In the genomic region with DNA sequence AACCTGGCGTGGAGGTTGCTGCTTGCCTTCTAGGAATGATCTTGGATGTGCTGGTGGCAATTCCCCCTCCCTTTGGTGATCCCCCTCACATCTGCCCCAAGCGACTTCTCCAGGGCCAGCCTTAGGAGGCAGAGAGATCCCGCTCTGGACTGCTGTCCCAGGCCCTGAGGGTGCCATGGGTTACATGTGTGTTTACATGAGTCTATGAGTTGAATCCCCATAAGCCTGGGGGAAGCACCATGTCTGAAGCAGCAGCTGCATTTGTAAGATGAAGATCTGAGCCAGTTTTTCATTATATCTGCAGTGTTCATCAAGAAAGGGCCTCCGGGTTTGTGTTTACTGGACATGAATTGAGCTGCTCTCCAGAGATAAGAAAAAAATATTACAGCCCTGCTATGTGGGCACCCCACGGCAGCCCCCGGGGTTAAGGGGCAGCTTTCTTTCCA, we compare ENCODE assay signal across 19 cellular contexts. TPM values are rescaled to one million over a fixed set of nuclear protein-coding genes. Genes with fewer than 3 reads are reported as not detected.
DNase-seq lines count a peak whose midpoint lies in the region; ATAC-seq and TF ChIP-seq lines count a peak whose summit lies in the region.
"Had no signal": no experiment of that assay in that cellular context is flagged by ENCODE, and none has a peak within 500 bp of the region (broad histone marks: within the 10 kb centered on the region; RNA-seq: fewer than 3 reads in every experiment).

No MANE protein-coding gene starts in this region.

- peaks cover 19 to 75% (median 41%) of the 10 kb centered on the region in 4 donors for H3K4me1 Mint-ChIP-seq in CD4-positive, CD25-positive, alpha-beta regulatory T cell
- H3K4me1 Mint-ChIP-seq in activated T-helper 1 cell treated with anti-CD3 and anti-CD28 coated beads, Interleukin-12 subunit alpha, Interleukin-12 subunit beta, Interleukin-2, Interleukin-4 antibody, amounts not matched to agents 30 ng/mL and 10 ng/mL and 1 ng/mL, durations not matched to agents 14 hours and 24 hours and 36 hours (ENCODE audit: low read depth) = peaks cover 83% of the 10 kb centered on the region
- peaks cover 9% of the 10 kb centered on the region for H3K4me1 Mint-ChIP-seq in progenitor cell of endocrine pancreas (ENCODE audit: low read depth)

- peak in 1 of 3 donors; percentile 52 for DNase-seq in CD4-positive, CD25-positive, alpha-beta regulatory T cell
- no peak for DNase-seq in activated T-helper 1 cell treated with anti-CD3 and anti-CD28 coated beads, Interleukin-12 subunit alpha, Interleukin-12 subunit beta, Interleukin-2, Interleukin-4 antibody, amounts not matched to agents 30 ng/mL and 10 ng/mL and 1 ng/mL, durations not matched to agents 14 hours and 24 hours and 36 hours (ENCODE audit: low spot score)
- DNase-seq in cerebellar cortex (ENCODE audit: low spot score) = no peak
- DNase-seq in smooth muscle cell (lab: John Stamatoyannopoulos, UW; ENCODE audit: unreplicated experiment) = no peak
- no peak for DNase-seq in progenitor cell of endocrine pancreas (ENCODE audit: low spot score, unreplicated experiment)
- DNase-seq: activated B cell treated with CpG ODN at 0.5 μM for 24 hours; amygdala; central memory CD4-positive, alpha-beta T cell; DMS 273 treated with DMSO at 0.1 percent for 48 hours; Kasumi-1; left ventricle myocardium superior; NCI-H1105; NCI-H524 treated with DMSO at 0.1 percent for 48 hours; pancreas; Right ventricle myocardium superior had no signal

- WGBS in smooth muscle cell (ENCODE audit: low lambda C conversion rate) = 88% methylated on average over 6 of the region's 6 CpGs

- H2AFZ ChIP-seq in smooth muscle cell (ENCODE audit: low read depth) = no peak overlapping the region

- H3K9ac ChIP-seq in BLaER1 (peak overlapping the region; percentile 65; the same call in 1 of the 2 replicates), smooth muscle cell (ENCODE audit: low read depth) (no peak overlapping the region)

- H3K27me3 Mint-ChIP-seq in CD4-positive, CD25-positive, alpha-beta regulatory T cell = peaks cover 11% of the 10 kb centered on the region
- H3K27me3 Mint-ChIP-seq in activated T-helper 1 cell treated with anti-CD3 and anti-CD28 coated beads, Interleukin-12 subunit alpha, Interleukin-12 subunit beta, Interleukin-2, Interleukin-4 antibody, amounts not matched to agents 30 ng/mL and 10 ng/mL and 1 ng/mL, durations not matched to agents 14 hours and 24 hours and 36 hours (ENCODE audit: insufficient read depth) = no peaks in the 10 kb centered on the region
- peaks cover 23% of the 10 kb centered on the region for H3K27me3 Mint-ChIP-seq in progenitor cell of endocrine pancreas

- H3K4me1 ChIP-seq in BLaER1 (peaks cover 59% of the 10 kb centered on the region), smooth muscle cell (ENCODE audit: low read depth) (no peaks in the 10 kb centered on the region)
- H3K4me1 ChIP-seq in CD4-positive, CD25-positive, alpha-beta regulatory T cell (ENCODE audit: control insufficient read depth, insufficient read depth, low read length, poor library complexity, severe bottlenecking) = peaks cover 46% of the 10 kb centered on the region

- H3K79me2 ChIP-seq in smooth muscle cell (ENCODE audit: low read depth) = no peaks in the 10 kb centered on the region

- peak overlapping the region; percentile 88 for H3K27ac ChIP-seq in BLaER1
- H3K27ac ChIP-seq in CD4-positive, CD25-positive, alpha-beta regulatory T cell (ENCODE audit: insufficient read depth, low read length, poor library complexity, severe bottlenecking) = peak overlapping the region; percentile 71
- peak overlapping the region; percentile 78 for H3K27ac ChIP-seq in layer of hippocampus (ENCODE audit: low read depth, low read length)
- no peak overlapping the region for H3K27ac ChIP-seq in smooth muscle cell (ENCODE audit: low read depth)
- H3K27ac ChIP-seq: pancreas had no signal

- H3K4me3 Mint-ChIP-seq in CD4-positive, CD25-positive, alpha-beta regulatory T cell = peak overlapping the region; percentile 88 to 94 (median 90)
- peak overlapping the region; percentile 90 for H3K4me3 Mint-ChIP-seq in activated T-helper 1 cell treated with anti-CD3 and anti-CD28 coated beads, Interleukin-12 subunit alpha, Interleukin-12 subunit beta, Interleukin-2, Interleukin-4 antibody, amounts not matched to agents 30 ng/mL and 10 ng/mL and 1 ng/mL, durations not matched to agents 14 hours and 24 hours and 36 hours
- H3K4me3 Mint-ChIP-seq in progenitor cell of endocrine pancreas (ENCODE audit: low read depth) = no peak overlapping the region
- H3K4me3 Mint-ChIP-seq: activated B cell treated with CpG ODN at 0.5 μM for 24 hours had no signal

- H3K4me3 ChIP-seq in BLaER1 (peak overlapping the region; percentile 28; the same call in 1 of the 2 replicates), smooth muscle cell (no peak overlapping the region)
- H3K4me3 ChIP-seq in CD4-positive, CD25-positive, alpha-beta regulatory T cell (ENCODE audit: low read depth, low read length) = peak overlapping the region; percentile 62
- H3K4me3 ChIP-seq: pancreas had no signal

- intact Hi-C loops in activated T-helper 1 cell treated with anti-CD3 and anti-CD28 coated beads, Interleukin-12 subunit alpha, Interleukin-12 subunit beta, Interleukin-2, Interleukin-4 antibody, amounts not matched to agents 30 ng/mL and 10 ng/mL and 1 ng/mL, durations not matched to agents 14 hours and 24 hours and 36 hours (cut with micrococcal nuclease) = loop anchor here (10.0 kb wide), 1 partner anchor 89 kb away; a partner anchor contains a TSS

- H3K27me3 ChIP-seq in BLaER1 (no peaks in the 10 kb centered on the region), layer of hippocampus (ENCODE audit: control insufficient read depth, insufficient read depth, low read length) (no peaks in the 10 kb centered on the region), smooth muscle cell (ENCODE audit: low read depth) (no peaks in the 10 kb centered on the region)
- no peaks in the 10 kb centered on the region for H3K27me3 ChIP-seq in CD4-positive, CD25-positive, alpha-beta regulatory T cell (ENCODE audit: control insufficient read depth, insufficient read depth, low read length)
- H3K27me3 ChIP-seq: pancreas had no signal

- H3K27ac Mint-ChIP-seq in CD4-positive, CD25-positive, alpha-beta regulatory T cell = peak overlapping the region; percentile 93 to 98 (median 95)
- peak overlapping the region; percentile 99 for H3K27ac Mint-ChIP-seq in activated T-helper 1 cell treated with anti-CD3 and anti-CD28 coated beads, Interleukin-12 subunit alpha, Interleukin-12 subunit beta, Interleukin-2, Interleukin-4 antibody, amounts not matched to agents 30 ng/mL and 10 ng/mL and 1 ng/mL, durations not matched to agents 14 hours and 24 hours and 36 hours
- H3K27ac Mint-ChIP-seq in progenitor cell of endocrine pancreas = no peak overlapping the region
- H3K27ac Mint-ChIP-seq: activated B cell treated with CpG ODN at 0.5 μM for 24 hours had no signal

- H4K20me1 ChIP-seq in BLaER1 = no peaks in the 10 kb centered on the region
- no peaks in the 10 kb centered on the region for H4K20me1 ChIP-seq in smooth muscle cell (ENCODE audit: low read depth)

- H3K36me3 Mint-ChIP-seq in CD4-positive, CD25-positive, alpha-beta regulatory T cell = no peaks in the 10 kb centered on the region
- peaks cover 2% of the 10 kb centered on the region for H3K36me3 Mint-ChIP-seq in activated T-helper 1 cell treated with anti-CD3 and anti-CD28 coated beads, Interleukin-12 subunit alpha, Interleukin-12 subunit beta, Interleukin-2, Interleukin-4 antibody, amounts not matched to agents 30 ng/mL and 10 ng/mL and 1 ng/mL, durations not matched to agents 14 hours and 24 hours and 36 hours (ENCODE audit: low read depth)
- H3K36me3 Mint-ChIP-seq in progenitor cell of endocrine pancreas (ENCODE audit: insufficient read depth) = no peaks in the 10 kb centered on the region

- no peak for TF ChIP-seq CTCF in smooth muscle cell (IDR thresholded peaks at IDR 0.05; ENCODE audit: borderline replicate concordance, insufficient read depth, poor library complexity, severe bottlenecking)
- TF ChIP-seq CTCF in progenitor cell of endocrine pancreas (IDR thresholded peaks at IDR 0.05; ENCODE audit: unreplicated experiment) = no peak

- peak overlapping the region; percentile 80 for H3K4me2 ChIP-seq in BLaER1
- no peak overlapping the region for H3K4me2 ChIP-seq in smooth muscle cell

- no peak for ATAC-seq in CD4-positive, CD25-positive, alpha-beta regulatory T cell (ENCODE audit: low read depth in 2 of 2)
- ATAC-seq: left ventricle myocardium superior, pancreas had no signal

- H3K9me3 Mint-ChIP-seq in CD4-positive, CD25-positive, alpha-beta regulatory T cell = no peaks in the 10 kb centered on the region
- H3K9me3 Mint-ChIP-seq in activated T-helper 1 cell treated with anti-CD3 and anti-CD28 coated beads, Interleukin-12 subunit alpha, Interleukin-12 subunit beta, Interleukin-2, Interleukin-4 antibody, amounts not matched to agents 30 ng/mL and 10 ng/mL and 1 ng/mL, durations not matched to agents 14 hours and 24 hours and 36 hours = no peaks in the 10 kb centered on the region
- H3K9me3 Mint-ChIP-seq in progenitor cell of endocrine pancreas (ENCODE audit: low read depth) = no peaks in the 10 kb centered on the region
- H3K9me3 Mint-ChIP-seq: activated B cell treated with CpG ODN at 0.5 μM for 24 hours had no signal

- no peaks in the 10 kb centered on the region for H3F3A ChIP-seq in smooth muscle cell (ENCODE audit: low read depth)

- no peaks in the 10 kb centered on the region for H3K36me3 ChIP-seq in BLaER1
- no peaks in the 10 kb centered on the region for H3K36me3 ChIP-seq in CD4-positive, CD25-positive, alpha-beta regulatory T cell (ENCODE audit: control insufficient read depth, insufficient read depth, low read length)
- H3K36me3 ChIP-seq in smooth muscle cell (ENCODE audit: low read depth) = no peaks in the 10 kb centered on the region
- H3K36me3 ChIP-seq: pancreas had no signal

- H3K9me3 ChIP-seq in BLaER1 (no peaks in the 10 kb centered on the region), smooth muscle cell (replicated peaks; ENCODE audit: low read depth) (no peaks in the 10 kb centered on the region)
- H3K9me3 ChIP-seq in CD4-positive, CD25-positive, alpha-beta regulatory T cell (ENCODE audit: control insufficient read depth in 2 of 2, low read length in 2 of 2) = no peaks in the 10 kb centered on the region
- H3K9me3 ChIP-seq: pancreas had no signal

RNA-seq across cellular contexts. Expression of a gene that starts 46.1 kb away (rescaled TPM):
- total RNA-seq in CD4-positive, CD25-positive, alpha-beta regulatory T cell = 31.2 TPM
- polyA plus RNA-seq in CD4-positive, CD25-positive, alpha-beta regulatory T cell = 10 to 100 TPM; 36.6 to 46.4 (median 43.0) TPM
- 89.6 and 93.6 TPM in 2 replicates for total RNA-seq in activated T-helper 1 cell treated with anti-CD3 and anti-CD28 coated beads, Interleukin-12 subunit alpha, Interleukin-12 subunit beta, Interleukin-2, Interleukin-4 antibody, amounts not matched to agents 30 ng/mL and 10 ng/mL and 1 ng/mL, durations not matched to agents 14 hours and 24 hours and 36 hours
- 41.1 and 42.9 TPM in 2 replicates for total RNA-seq in smooth muscle cell
- 46.2 and 53.8 TPM in 2 replicates for polyA plus RNA-seq in smooth muscle cell
- total RNA-seq in progenitor cell of endocrine pancreas = 59.8 and 62.5 TPM in 2 replicates

RNA-seq across cellular contexts. Expression of a gene that starts 50.0 kb away (rescaled TPM):
- 130 TPM for total RNA-seq in CD4-positive, CD25-positive, alpha-beta regulatory T cell
- 100 to 1,000 TPM; 173 to 263 (median 213) TPM for polyA plus RNA-seq in CD4-positive, CD25-positive, alpha-beta regulatory T cell
- 264 and 272 TPM in 2 replicates for total RNA-seq in activated T-helper 1 cell treated with anti-CD3 and anti-CD28 coated beads, Interleukin-12 subunit alpha, Interleukin-12 subunit beta, Interleukin-2, Interleukin-4 antibody, amounts not matched to agents 30 ng/mL and 10 ng/mL and 1 ng/mL, durations not matched to agents 14 hours and 24 hours and 36 hours
- total RNA-seq in smooth muscle cell (not detected in 2 replicates), progenitor cell of endocrine pancreas (not detected in 2 replicates)
- polyA plus RNA-seq in smooth muscle cell = not detected in 2 replicates
- total RNA-seq: activated B cell treated with CpG ODN at 0.5 μM for 24 hours, fibroblast of lung, OCI-LY7 had no signal
- polyA plus RNA-seq: fibroblast of lung had no signal

Comparison
In these comparisons a context has a peak if more than half of its experiments do, and no peak if none do; other contexts are left out.
1. RNA of a gene that starts 50.0 kb away (total RNA-seq): 264 to 272 TPM in activated T-helper 1 cell treated with anti-CD3 and anti-CD28 coated beads, Interleukin-12 subunit alpha, Interleukin-12 subunit beta, Interleukin-2, Interleukin-4 antibody, amounts not matched to agents 30 ng/mL and 10 ng/mL and 1 ng/mL, durations not matched to agents 14 hours and 24 hours and 36 hours and 130 TPM in CD4-positive, CD25-positive, alpha-beta regulatory T cell (single experiment); not detected in progenitor cell of endocrine pancreas and not detected in smooth muscle cell; every median in the first group is over 100 times any median in the second.